ENCODE assay signal across 8 cellular contexts in genomic region chr7:32638479-32639121, GRCh38.
A peak's percentile ranks its signal among the peaks of the same experiment; 100 is the strongest.
DNase-seq lines count a peak whose midpoint lies in the region; ATAC-seq lines count a peak whose summit lies in the region.
"Not testable (repeated sequence)": the region's sequence is repeated elsewhere in the genome, so short reads cannot be mapped to it uniquely, and the experiment has no call there.

No MANE protein-coding gene starts in this region.

- H3K27me3 Mint-ChIP-seq in activated T-helper 17 cell treated with anti-CD3 and anti-CD28 coated beads, Interleukin-2, amount 50 U/mL, for 72 hours; stimulated activated naive CD8-positive, alpha-beta T cell treated with anti-CD3 and anti-CD28 coated beads, Interleukin-15, Interleukin-2, amounts not matched to agents 100 ng/mL and 50 ng/mL, for 24 hours: not testable (repeated sequence)

- not testable (repeated sequence) for H3K4me3 Mint-ChIP-seq in activated T-helper 17 cell treated with anti-CD3 and anti-CD28 coated beads, Interleukin-2, amount 50 U/mL, for 72 hours
- H3K4me3 Mint-ChIP-seq in stimulated activated naive CD8-positive, alpha-beta T cell treated with anti-CD3 and anti-CD28 coated beads, Interleukin-15, Interleukin-2, amounts not matched to agents 100 ng/mL and 50 ng/mL, for 24 hours, result peak overlapping the region; percentile 15

- ATAC-seq in GM18498 (IDR thresholded peaks at IDR 0.05; ENCODE audit: unreplicated experiment) (peak; percentile 97), GM19328 (IDR thresholded peaks at IDR 0.05; ENCODE audit: unreplicated experiment) (peak; percentile 82), GM21717 (IDR thresholded peaks at IDR 0.05; ENCODE audit: unreplicated experiment) (peak; percentile 87), HG02981 (IDR thresholded peaks at IDR 0.05; ENCODE audit: unreplicated experiment) (peak; percentile 96), HG03457 (IDR thresholded peaks at IDR 0.05; ENCODE audit: unreplicated experiment) (peak; percentile 86)
- peak; percentile 32 for ATAC-seq in activated T-helper 17 cell treated with anti-CD3 and anti-CD28 coated beads, Interleukin-2, amount 50 U/mL, for 72 hours (replicated peaks)

- not testable (repeated sequence) for H3K9me3 Mint-ChIP-seq in activated T-helper 17 cell treated with anti-CD3 and anti-CD28 coated beads, Interleukin-2, amount 50 U/mL, for 72 hours; stimulated activated naive CD8-positive, alpha-beta T cell treated with anti-CD3 and anti-CD28 coated beads, Interleukin-15, Interleukin-2, amounts not matched to agents 100 ng/mL and 50 ng/mL, for 24 hours

- H3K27ac Mint-ChIP-seq in activated T-helper 17 cell treated with anti-CD3 and anti-CD28 coated beads, Interleukin-2, amount 50 U/mL, for 72 hours, result not testable (repeated sequence)
- peak overlapping the region; percentile 43 for H3K27ac Mint-ChIP-seq in stimulated activated naive CD8-positive, alpha-beta T cell treated with anti-CD3 and anti-CD28 coated beads, Interleukin-15, Interleukin-2, amounts not matched to agents 100 ng/mL and 50 ng/mL, for 24 hours

- H3K36me3 Mint-ChIP-seq in activated T-helper 17 cell treated with anti-CD3 and anti-CD28 coated beads, Interleukin-2, amount 50 U/mL, for 72 hours (ENCODE audit: low read depth); stimulated activated naive CD8-positive, alpha-beta T cell treated with anti-CD3 and anti-CD28 coated beads, Interleukin-15, Interleukin-2, amounts not matched to agents 100 ng/mL and 50 ng/mL, for 24 hours (ENCODE audit: low read depth): not testable (repeated sequence)

- DNase-seq in NOMO-1 treated with dmso at 0.1 percent for 144 hours (lab: John Stamatoyannopoulos, UW; ENCODE audit: unreplicated experiment), result peak; percentile 53

- not testable (repeated sequence) for H3K4me1 Mint-ChIP-seq in activated T-helper 17 cell treated with anti-CD3 and anti-CD28 coated beads, Interleukin-2, amount 50 U/mL, for 72 hours
- peaks cover 26% of the 10 kb centered on the region for H3K4me1 Mint-ChIP-seq in stimulated activated naive CD8-positive, alpha-beta T cell treated with anti-CD3 and anti-CD28 coated beads, Interleukin-15, Interleukin-2, amounts not matched to agents 100 ng/mL and 50 ng/mL, for 24 hours (ENCODE audit: low read depth)

Comparison
In these comparisons a context has a peak if more than half of its experiments do, and no peak if none do; other contexts are left out.
1. Peak in every context shown above with its lines: DNase-seq and ATAC-seq.
2. ATAC-seq: peak in every context shown above with its lines; median percentile 97 in GM18498; 96 in HG02981; 87 in GM21717; 86 in HG03457; 82 in GM19328; 32 in activated T-helper 17 cell treated with anti-CD3 and anti-CD28 coated beads, Interleukin-2, amount 50 U/mL, for 72 hours.